Comparison of ENCODE assay signal across 16 cellular contexts in the genomic region with DNA sequence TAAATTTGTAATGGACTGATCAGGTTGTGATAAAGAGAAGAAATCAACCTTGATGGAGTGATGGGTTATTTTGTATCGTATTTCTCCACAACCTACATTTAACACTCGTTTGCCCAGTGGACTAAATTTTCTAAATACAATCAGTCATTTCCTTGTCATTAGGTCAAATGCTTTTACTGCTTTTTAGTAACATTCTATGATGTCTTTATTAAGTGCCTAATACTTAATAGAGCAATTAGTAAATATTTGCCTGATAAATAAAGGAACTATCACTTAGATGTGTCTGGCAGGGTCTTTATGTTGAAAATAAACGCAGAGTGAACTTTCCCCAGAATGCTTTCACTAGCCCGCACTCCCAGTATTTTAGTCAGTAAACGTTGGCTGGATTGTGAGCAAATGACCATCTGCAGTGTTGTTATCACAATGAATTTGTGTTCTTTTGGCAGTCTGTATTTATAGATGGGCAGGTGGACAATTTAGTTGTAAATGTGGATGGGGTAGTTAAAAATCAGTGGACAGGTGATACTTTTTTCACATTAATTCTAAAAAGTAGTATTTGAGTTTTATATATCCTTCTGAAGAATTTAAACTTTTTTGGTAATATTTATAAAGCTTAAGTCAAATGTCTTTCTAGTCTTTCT. TPM values are rescaled to one million over a fixed set of nuclear protein-coding genes. Genes with fewer than 3 reads are reported as not detected.
DNase-seq lines count a peak whose midpoint lies in the region; ATAC-seq, FAIRE-seq and TF ChIP-seq lines count a peak whose summit lies in the region.
"Had no signal": no experiment of that assay in that cellular context is flagged by ENCODE, and none has a peak within 500 bp of the region (broad histone marks: within the 10 kb centered on the region; RNA-seq: fewer than 3 reads in every experiment).

No MANE protein-coding gene starts in this region.

- no peak for ATAC-seq in CD4-positive, alpha-beta T cell (ENCODE audit: poor library complexity)
- ATAC-seq in natural killer cell treated with Interleukin-12 subunit alpha and Interleukin-12 subunit beta and Interleukin-15 and Interleukin-18, amount 100 ng/mL, for 72 hours = no peak
- ATAC-seq in GM21737 (IDR thresholded peaks at IDR 0.05; ENCODE audit: unreplicated experiment) = no peak

- H3K36me3 Mint-ChIP-seq in CD4-positive, alpha-beta T cell (ENCODE audit: low read depth) = peaks cover 19% of the 10 kb centered on the region
- no peaks in the 10 kb centered on the region for H3K36me3 Mint-ChIP-seq in natural killer cell treated with Interleukin-12 subunit alpha and Interleukin-12 subunit beta and Interleukin-15 and Interleukin-18, amount 100 ng/mL, for 72 hours

- H3K27ac Mint-ChIP-seq in CD4-positive, alpha-beta T cell = peak overlapping the region; percentile 92
- H3K27ac Mint-ChIP-seq in natural killer cell treated with Interleukin-12 subunit alpha and Interleukin-12 subunit beta and Interleukin-15 and Interleukin-18, amount 100 ng/mL, for 72 hours = peak overlapping the region in 1 of 2 donors; percentile 83

- no peak for DNase-seq in CD4-positive, alpha-beta T cell
- DNase-seq in ascending aorta (ENCODE audit: low spot score in 2 of 2) (no peak), tibial artery (no peak), GM10248 (ENCODE audit: extremely low spot score) (no peak), GM19239 (ENCODE audit: insufficient read length, low spot score) (no peak)
- no peak for DNase-seq in natural killer cell treated with Interleukin-12 subunit alpha and Interleukin-12 subunit beta and Interleukin-15 and Interleukin-18, amount 100 ng/mL, for 72 hours (ENCODE audit: low spot score)
- DNase-seq: activated CD4-positive, CD25-positive, alpha-beta regulatory T cell treated with anti-CD3 and anti-CD28 coated beads, Interleukin-2, amount 50 U/mL, for 72 hours; activated gamma-delta T cell treated with Interleukin-2 at 50 U/mL for 16 hours; Caco-2; cortex of kidney; GOT3; mucosa of descending colon; NCI-H526 treated with DMSO at 0.1 percent for 48 hours; stimulated activated CD4-positive, alpha-beta T cell treated with anti-CD3 and anti-CD28 coated beads, Interleukin-4, amount 100 ng/mL, for 4 hours had no signal

- no peaks in the 10 kb centered on the region for H3K9me3 ChIP-seq in CD4-positive, alpha-beta T cell (ENCODE audit: control insufficient read depth, low read length)
- no peaks in the 10 kb centered on the region for H3K9me3 ChIP-seq in Loucy (ENCODE audit: insufficient read depth, low read depth, low read length)
- H3K9me3 ChIP-seq in ascending aorta = no peaks in the 10 kb centered on the region
- no peaks in the 10 kb centered on the region for H3K9me3 ChIP-seq in tibial artery
- H3K9me3 ChIP-seq: Caco-2, mucosa of descending colon had no signal

- peaks cover 93% of the 10 kb centered on the region for H3K79me2 ChIP-seq in Loucy (ENCODE audit: insufficient read depth, low read length)

- H3K9me3 Mint-ChIP-seq in CD4-positive, alpha-beta T cell = no peaks in the 10 kb centered on the region
- no peaks in the 10 kb centered on the region for H3K9me3 Mint-ChIP-seq in natural killer cell treated with Interleukin-12 subunit alpha and Interleukin-12 subunit beta and Interleukin-15 and Interleukin-18, amount 100 ng/mL, for 72 hours

- peak overlapping the region; percentile 96 for H3K4me3 Mint-ChIP-seq in CD4-positive, alpha-beta T cell
- peak overlapping the region; percentile 15 for H3K4me3 Mint-ChIP-seq in natural killer cell treated with Interleukin-12 subunit alpha and Interleukin-12 subunit beta and Interleukin-15 and Interleukin-18, amount 100 ng/mL, for 72 hours

- peaks cover 85% of the 10 kb centered on the region for H4K20me1 ChIP-seq in Loucy (ENCODE audit: insufficient read depth, low read length, poor library complexity, severe bottlenecking)

- H3K27me3 ChIP-seq in CD4-positive, alpha-beta T cell (ENCODE audit: control insufficient read depth, insufficient read depth, low read length) = no peaks in the 10 kb centered on the region
- H3K27me3 ChIP-seq in Loucy (ENCODE audit: insufficient read depth, low read length, poor library complexity, severe bottlenecking) (no peaks in the 10 kb centered on the region), ascending aorta (no peaks in the 10 kb centered on the region), tibial artery (no peaks in the 10 kb centered on the region)

- peak overlapping the region; percentile 84 for H3K4me2 ChIP-seq in Loucy (ENCODE audit: low read depth, low read length, poor library complexity, severe bottlenecking)

- no peak overlapping the region for H2AFZ ChIP-seq in Loucy (ENCODE audit: low read length)

- CTCF ChIA-PET in CD4-positive, alpha-beta T cell (lab: Charles Lee) = interaction anchor here (1.1 to 9.0 kb wide), 6 partner anchors 11 to 45 kb away, joined by 3 to 65 read pairs (median 6); no protein-coding TSS in a partner anchor
- CTCF ChIA-PET in GM10248 (lab: Yijun Ruan, JAX) = interaction anchor here (1.1 to 6.4 kb wide), 6 partner anchors 10 to 559 kb away, joined by 3 to 32 read pairs (median 6); no protein-coding TSS in a partner anchor

- peak overlapping the region; percentile 23 for H3K9ac ChIP-seq in Loucy (ENCODE audit: low read depth, low read length, poor library complexity, severe bottlenecking)

- H3K4me3 ChIP-seq in Loucy (ENCODE audit: low read length, poor library complexity, severe bottlenecking) (peak overlapping the region; percentile 75), ascending aorta (no peak overlapping the region), tibial artery (no peak overlapping the region)
- H3K4me3 ChIP-seq: mucosa of descending colon had no signal

- no peaks in the 10 kb centered on the region for H3K27me3 Mint-ChIP-seq in CD4-positive, alpha-beta T cell
- H3K27me3 Mint-ChIP-seq in natural killer cell treated with Interleukin-12 subunit alpha and Interleukin-12 subunit beta and Interleukin-15 and Interleukin-18, amount 100 ng/mL, for 72 hours = no peaks in the 10 kb centered on the region

- intact Hi-C loops in CD4-positive, alpha-beta T cell (cut with DNase I, micrococcal nuclease) = loop anchor here (5.0 to 10.0 kb wide), 5 partner anchors 33 to 586 kb away; a partner anchor contains a TSS
- intact Hi-C loops in ascending aorta (cut with DNase I) = loop anchor here (5.0 kb wide), 1 partner anchor 43 kb away; no protein-coding TSS in a partner anchor
- intact Hi-C loops in tibial artery (cut with DNase I; ENCODE audit: low total_unique reads) = no loop called here

- no peaks in the 10 kb centered on the region for H3K9me2 ChIP-seq in Loucy (replicated peaks; ENCODE audit: low read depth, low read length)

- H3K4me1 ChIP-seq in Loucy (ENCODE audit: insufficient read depth, low read length, poor library complexity, severe bottlenecking) (peaks cover 65% of the 10 kb centered on the region), ascending aorta (peaks cover 5 to 52% of the 10 kb centered on the region in 2 donors), tibial artery (peaks cover 0 to 73% (median 31%) of the 10 kb centered on the region in 4 donors)

- no peak for FAIRE-seq in GM19239 (lab: Jason Lieb, UNC)

- H3K27ac ChIP-seq in CD4-positive, alpha-beta T cell (ENCODE audit: low read depth, low read length) = no peak overlapping the region
- H3K27ac ChIP-seq in ascending aorta (peak overlapping the region; percentile 59 to 69), tibial artery (peak overlapping the region in 1 of 2 donors; percentile 47)

- POLR2A ChIA-PET in CD4-positive, alpha-beta T cell (lab: Charles Lee) = interaction anchor here (1.0 to 6.4 kb wide), 10 partner anchors 11 to 43 kb away, joined by 3 to 132 read pairs (median 6); no protein-coding TSS in a partner anchor
- POLR2A ChIA-PET in GM10248 (lab: Yijun Ruan, JAX) = no interaction called here

- TF ChIP-seq CTCF in CD4-positive, alpha-beta T cell (IDR thresholded peaks at IDR 0.05) = no peak
- TF ChIP-seq CTCF in Loucy (conservative IDR thresholded peaks at IDR 0.05; ENCODE audit: low read length) (no peak), ascending aorta (IDR thresholded peaks at IDR 0.05) (no peak), tibial artery (IDR thresholded peaks at IDR 0.05) (no peak), GM10248 (IDR thresholded peaks at IDR 0.05; ENCODE audit: control extremely low read depth, extremely low read depth, low read depth, missing control alignments) (no peak)

- no peaks in the 10 kb centered on the region for H3K36me3 ChIP-seq in Loucy (ENCODE audit: insufficient read depth, low read length)
- no peaks in the 10 kb centered on the region for H3K36me3 ChIP-seq in ascending aorta
- H3K36me3 ChIP-seq in tibial artery = no peaks in the 10 kb centered on the region

- peaks cover 5% of the 10 kb centered on the region; the same call in 1 of the 2 replicates for H3F3A ChIP-seq in Loucy (ENCODE audit: low read depth)

- H3K4me1 Mint-ChIP-seq in CD4-positive, alpha-beta T cell (ENCODE audit: low read depth) = peaks cover 78% of the 10 kb centered on the region
- H3K4me1 Mint-ChIP-seq in natural killer cell treated with Interleukin-12 subunit alpha and Interleukin-12 subunit beta and Interleukin-15 and Interleukin-18, amount 100 ng/mL, for 72 hours (ENCODE audit: low read depth in 2 of 2) = peaks cover 51 to 67% of the 10 kb centered on the region in 2 donors

RNA-seq across cellular contexts. Expression of a gene that starts 4.8 kb away (rescaled TPM):
- 100 to 1,000 TPM; 280 to 282 TPM for total RNA-seq in CD4-positive, alpha-beta T cell
- 61.9 TPM for total RNA-seq in ascending aorta
- 10 to 100 TPM; 70.0 to 75.3 TPM for total RNA-seq in natural killer cell treated with Interleukin-12 subunit alpha and Interleukin-12 subunit beta and Interleukin-15 and Interleukin-18, amount 100 ng/mL, for 72 hours
